ENCODE assay signal across 8 cellular contexts in the genomic region with DNA sequence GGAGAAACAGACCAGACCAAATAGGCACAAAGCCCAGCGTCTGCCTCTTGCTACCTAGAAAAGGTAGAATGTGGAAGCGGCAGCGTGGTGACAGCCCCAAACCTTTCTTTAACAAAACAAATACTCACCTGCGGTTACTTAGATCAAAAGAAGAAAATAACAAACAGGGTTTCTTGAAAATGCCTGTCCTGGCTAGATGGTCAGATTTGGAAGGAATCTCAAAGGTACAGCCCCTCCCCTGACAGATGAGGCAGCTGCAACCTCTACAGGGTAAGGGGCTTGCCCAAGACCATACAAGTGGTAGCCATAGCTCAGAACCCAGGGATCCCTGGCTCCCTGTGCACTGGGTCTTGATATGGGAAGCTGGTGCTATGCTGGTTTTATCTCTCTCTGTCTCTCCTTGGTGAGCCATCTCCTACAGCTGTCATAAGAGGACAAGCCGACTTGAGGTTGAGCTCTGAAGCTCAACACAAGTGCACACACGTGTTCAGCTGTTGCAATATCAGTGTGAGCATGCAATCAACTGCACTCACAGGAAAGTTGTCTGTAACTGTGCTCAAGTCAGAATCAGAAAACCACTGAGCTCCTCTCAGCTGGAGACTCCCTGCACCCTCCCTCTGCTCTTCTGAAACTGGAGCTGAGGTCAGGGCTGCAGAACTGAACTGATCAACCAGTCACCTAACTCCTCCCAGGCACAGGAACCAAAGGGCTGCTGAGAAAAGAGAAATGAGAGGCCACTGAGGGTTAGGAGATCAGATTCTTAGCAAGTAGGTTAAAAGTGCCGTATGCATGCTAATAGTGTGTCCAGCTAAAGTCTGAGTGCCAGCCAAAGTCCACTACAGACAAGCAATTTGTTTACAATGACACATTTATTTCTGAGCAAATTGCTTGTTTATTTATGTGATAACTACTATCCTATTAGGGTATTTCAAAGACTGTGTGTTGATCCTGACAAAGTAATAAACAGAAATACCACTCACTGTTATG. TPM values are rescaled to one million over a fixed set of nuclear protein-coding genes. Genes with fewer than 3 reads are reported as not detected.
DNase-seq lines count a peak whose midpoint lies in the region; ATAC-seq and TF ChIP-seq lines count a peak whose summit lies in the region.

No MANE protein-coding gene starts in this region.

- no peaks in the 10 kb centered on the region for H3K36me3 ChIP-seq in Peyer's patch
- no peaks in the 10 kb centered on the region for H3K36me3 ChIP-seq in endodermal cell (ENCODE audit: control insufficient read depth, insufficient read depth, low read length)

- WGBS in endodermal cell (ENCODE audit: insufficient coverage in 1 of 2, insufficient read length in 1 of 2), 2 experiments: 93% methylated on average over 4 to 7 of the region's 7 CpGs

- peak overlapping the region in 1 of 4 donors; percentile 12 for H3K4me3 ChIP-seq in Peyer's patch
- peak overlapping the region; percentile 11 for H3K4me3 ChIP-seq in endodermal cell (ENCODE audit: low read length)

- TF ChIP-seq CTCF in Peyer's patch (IDR thresholded peaks at IDR 0.05) (no peak), endodermal cell (conservative IDR thresholded peaks at IDR 0.05) (no peak)

- TF ChIP-seq POLR2A in Peyer's patch (IDR thresholded peaks at IDR 0.05): peak; percentile 58 to 80

- H3K27ac ChIP-seq in Peyer's patch (peak overlapping the region; percentile 47 to 90 (median 66)), endodermal cell (ENCODE audit: low read depth, low read length) (no peak overlapping the region)

- no peak overlapping the region for H3K4me3 Mint-ChIP-seq in endodermal cell

- no peaks in the 10 kb centered on the region for H3K27me3 ChIP-seq in Peyer's patch
- peaks cover 31% of the 10 kb centered on the region for H3K27me3 ChIP-seq in endodermal cell (ENCODE audit: control insufficient read depth, insufficient read depth, low read length, poor library complexity, severe bottlenecking)

- H3K9me3 ChIP-seq in Peyer's patch (no peaks in the 10 kb centered on the region), endodermal cell (ENCODE audit: control insufficient read depth, low read length) (no peaks in the 10 kb centered on the region)

- ATAC-seq in HG02973 (IDR thresholded peaks at IDR 0.05; ENCODE audit: unreplicated experiment): peak; percentile 87
- peak; percentile 97 for ATAC-seq in stimulated activated naive CD8-positive, alpha-beta T cell treated with anti-CD3 and anti-CD28 coated beads, Interleukin-15, Interleukin-2, amounts not matched to agents 100 U/mL and 50 U/mL, for 24 hours

- peaks cover under 1 to 43% (median 14%) of the 10 kb centered on the region in 4 donors for H3K4me1 ChIP-seq in Peyer's patch
- no peaks in the 10 kb centered on the region for H3K4me1 ChIP-seq in endodermal cell (ENCODE audit: control insufficient read depth, insufficient read depth, low read length)

- peak; percentile 37 for DNase-seq in activated T-cell treated with anti-CD3 and anti-CD28 coated beads for 24 hours (ENCODE audit: low read depth)
- no peak for DNase-seq in activated T-cell treated with anti-CD3 and anti-CD28 coated beads, Interleukin-2, amount 50 U/mL, for 1 hour
- peak in 2 of 3 donors; percentile 59 to 82 for DNase-seq in Peyer's patch
- DNase-seq in endodermal cell: peak; percentile 53
- DNase-seq in stimulated activated naive CD8-positive, alpha-beta T cell treated with anti-CD3 and anti-CD28 coated beads, Interleukin-15, Interleukin-2, amounts not matched to agents 100 U/mL and 50 U/mL, for 24 hours: peak; percentile 59
- no peak for DNase-seq in NCI-H2196 treated with DMSO at 0.1 percent for 48 hours (lab: John Stamatoyannopoulos, UW; ENCODE audit: unreplicated experiment)
- DNase-seq in NCI-H1694 (lab: John Stamatoyannopoulos, UW): no peak

- no peaks in the 10 kb centered on the region for H3K9me3 Mint-ChIP-seq in endodermal cell

- no peak overlapping the region for H3K27ac Mint-ChIP-seq in endodermal cell

- no peaks in the 10 kb centered on the region for H3K36me3 Mint-ChIP-seq in endodermal cell (ENCODE audit: low read depth)

- H3K27me3 Mint-ChIP-seq in endodermal cell (ENCODE audit: insufficient read depth): peaks cover 32% of the 10 kb centered on the region

- H3K9ac ChIP-seq in endodermal cell (ENCODE audit: extremely low read depth, low read length, poor library complexity, severe bottlenecking): no peak overlapping the region

- H3K4me1 Mint-ChIP-seq in endodermal cell: peaks cover 13% of the 10 kb centered on the region

RNA-seq across cellular contexts. Expression of gene RNF157, which starts 6.1 kb away (rescaled TPM):
- total RNA-seq in Peyer's patch: 100 to 1,000 TPM in 2 of 4 donors, 10 to 100 TPM in 2; 73.4 to 115 (median 106) TPM
- total RNA-seq in endodermal cell: 10 to 100 TPM in 1 of 2 donors, 1 to 10 TPM in 1; 9.6 to 11.2 TPM
- polyA plus RNA-seq in endodermal cell (2013, experiment 1 of 2): 18.5 TPM
- 17.5 TPM for polyA plus RNA-seq in endodermal cell (2013, experiment 2 of 2)

RNA-seq across cellular contexts. Expression of gene UBALD2, which starts 18.8 kb away (rescaled TPM):
- total RNA-seq in Peyer's patch (10 to 100 TPM; 14.0 to 74.1 (median 50.4) TPM), endodermal cell (10 to 100 TPM; 36.0 to 46.0 TPM)
- polyA plus RNA-seq in endodermal cell (2013, experiment 1 of 2): 66.6 TPM
- polyA plus RNA-seq in endodermal cell (2013, experiment 2 of 2): 76.0 TPM

Comparison
In these comparisons a context has a peak if more than half of its experiments do, and no peak if none do; other contexts are left out.
1. DNase-seq: peak in activated T-cell treated with anti-CD3 and anti-CD28 coated beads for 24 hours (single experiment), Peyer's patch (2 of 3), endodermal cell (single experiment) and stimulated activated naive CD8-positive, alpha-beta T cell treated with anti-CD3 and anti-CD28 coated beads, Interleukin-15, Interleukin-2, amounts not matched to agents 100 U/mL and 50 U/mL, for 24 hours (single experiment); none in activated T-cell treated with anti-CD3 and anti-CD28 coated beads, Interleukin-2, amount 50 U/mL, for 1 hour (single experiment), NCI-H2196 treated with DMSO at 0.1 percent for 48 hours (single experiment) and NCI-H1694 (single experiment).
2. RNA of gene RNF157, which starts 6.1 kb away (total RNA-seq): 73.4 to 115 TPM in Peyer's patch; 9.6 to 11.2 TPM in endodermal cell; every median in the first group is over 4 times any median in the second.